Comparison of ENCODE assay signal across 9 cellular contexts in genomic region chr16:65327346-65327745, GRCh38.
"Had no signal": no experiment of that assay in that cellular context is flagged by ENCODE, and none has a peak within 500 bp of the region (broad histone marks: within the 10 kb centered on the region; RNA-seq: fewer than 3 reads in every experiment).

No MANE protein-coding gene starts in this region.

- H3K27ac Mint-ChIP-seq: HFFc6 had no signal

- H3K4me3 Mint-ChIP-seq: HFFc6 had no signal

- H3K36me3 ChIP-seq: HAP-1 had no signal

- ATAC-seq: HCT116, HepG2, K562 had no signal

- H3K27ac ChIP-seq: GM23248, HL-60 had no signal

- H3K9ac ChIP-seq: GM23248 had no signal

- H3K9me3 Mint-ChIP-seq: HFFc6 had no signal

- H2AFZ ChIP-seq: GM23248 had no signal

- FAIRE-seq: HepG2, K562 had no signal

- H3K4me1 ChIP-seq: HAP-1 had no signal

- H3K9me3 ChIP-seq: HAP-1 had no signal

- DNase-seq: GM23248, GOT3, H7, HFFc6 had no signal

- H3K4me3 ChIP-seq: GM23248, HAP-1, K562 had no signal
